Comparison of ENCODE assay signal across 17 cellular contexts in genomic region chr7:28725911-28726310, GRCh38.
DNase-seq lines count a peak whose midpoint lies in the region; ATAC-seq and TF ChIP-seq lines count a peak whose summit lies in the region.
"Had no signal": no experiment of that assay in that cellular context is flagged by ENCODE, and none has a peak within 500 bp of the region (broad histone marks: within the 10 kb centered on the region; RNA-seq: fewer than 3 reads in every experiment).

No MANE protein-coding gene starts in this region.

- DNase-seq in M059J (ENCODE audit: low read depth) (peak; percentile 50), mesenchymal stem cell (no peak), NOMO-1 (lab: John Stamatoyannopoulos, UW; ENCODE audit: unreplicated experiment in 2 of 2) (no peak), transverse colon (no peak)
- no peak for DNase-seq in activated T-helper 2 cell treated with anti-CD3 and anti-CD28 coated beads, Interferon-gamma antibody, Interleukin-2, Interleukin-4, amounts not matched to agents 10 μg/mL and 5 μg/mL and 100 μg/mL, durations not matched to agents 14 hours and 24 hours and 36 hours (ENCODE audit: low spot score)
- DNase-seq: Caco-2, DMS53, NCI-H1930, NCI-H2171 treated with DMSO at 0.1 percent for 48 hours, NCI-H524, SHP77 treated with DMSO at 0.1 percent for 48 hours had no signal

- no peaks in the 10 kb centered on the region for H3K9me3 Mint-ChIP-seq in activated T-helper 2 cell treated with anti-CD3 and anti-CD28 coated beads, Interferon-gamma antibody, Interleukin-2, Interleukin-4, amounts not matched to agents 10 μg/mL and 5 μg/mL and 100 μg/mL, durations not matched to agents 14 hours and 24 hours and 36 hours
- H3K9me3 Mint-ChIP-seq: CD14-positive monocyte had no signal

- ATAC-seq in GM21825 (IDR thresholded peaks at IDR 0.05; ENCODE audit: unreplicated experiment), result no peak
- ATAC-seq: GM12878, HepG2 had no signal

- TF ChIP-seq CTCF in 22Rv1 (IDR thresholded peaks at IDR 0.05), result no peak
- TF ChIP-seq CTCF in transverse colon (IDR thresholded peaks at IDR 0.05), result no peak

- in situ Hi-C loops in transverse colon (cut with MboI; ENCODE audit: low pct_ligation_motif_present in 1 of 4, low pct_unique_long_range_greater_than_20kb in 1 of 4, low sequenced_read_pairs in 3 of 4), result no loop called here

- H2BK15ac ChIP-seq in mesenchymal stem cell (ENCODE audit: low read depth, poor library complexity, severe bottlenecking), result no peak overlapping the region

- 100% methylated on average over 1 of the region's 2 CpGs for WGBS in mesenchymal stem cell
- WGBS in transverse colon (ENCODE audit: low coverage in 1 of 2), 2 donors, result 36 to 44% methylated on average over 2 of the region's 2 CpGs

- H3K9me3 ChIP-seq in mesenchymal stem cell (ENCODE audit: control insufficient read depth, low read length), result no peaks in the 10 kb centered on the region
- H3K9me3 ChIP-seq in transverse colon, result no peaks in the 10 kb centered on the region
- H3K9me3 ChIP-seq: Caco-2 had no signal

- no peak overlapping the region for H2BK12ac ChIP-seq in mesenchymal stem cell (ENCODE audit: low read length in 2 of 2)

- no peak overlapping the region for H3K27ac Mint-ChIP-seq in activated T-helper 2 cell treated with anti-CD3 and anti-CD28 coated beads, Interferon-gamma antibody, Interleukin-2, Interleukin-4, amounts not matched to agents 10 μg/mL and 5 μg/mL and 100 μg/mL, durations not matched to agents 14 hours and 24 hours and 36 hours

- H2AK5ac ChIP-seq in mesenchymal stem cell (ENCODE audit: low read length, severe bottlenecking), result no peak overlapping the region

- H3K4me1 Mint-ChIP-seq in activated T-helper 2 cell treated with anti-CD3 and anti-CD28 coated beads, Interferon-gamma antibody, Interleukin-2, Interleukin-4, amounts not matched to agents 10 μg/mL and 5 μg/mL and 100 μg/mL, durations not matched to agents 14 hours and 24 hours and 36 hours (ENCODE audit: low read depth), result no peaks in the 10 kb centered on the region

- H3K4ac ChIP-seq in mesenchymal stem cell (ENCODE audit: low read depth in 1 of 2, low read length in 2 of 2), result no peak overlapping the region

- H3K18ac ChIP-seq in mesenchymal stem cell (ENCODE audit: low read depth in 1 of 2, low read length in 2 of 2), result no peak overlapping the region

- peaks cover 44% of the 10 kb centered on the region for H3K79me1 ChIP-seq in mesenchymal stem cell (replicated peaks; ENCODE audit: low read length, poor library complexity, severe bottlenecking)

- peaks cover 5% of the 10 kb centered on the region for H3K4me1 ChIP-seq in mesenchymal stem cell (ENCODE audit: control insufficient read depth, insufficient read depth, low read depth, low read length)
- peaks cover 0 to 4% (median 1%) of the 10 kb centered on the region in 4 donors for H3K4me1 ChIP-seq in transverse colon
- H3K4me1 ChIP-seq: Caco-2 had no signal

- no peaks in the 10 kb centered on the region for H3K27me3 Mint-ChIP-seq in activated T-helper 2 cell treated with anti-CD3 and anti-CD28 coated beads, Interferon-gamma antibody, Interleukin-2, Interleukin-4, amounts not matched to agents 10 μg/mL and 5 μg/mL and 100 μg/mL, durations not matched to agents 14 hours and 24 hours and 36 hours (ENCODE audit: low read depth)

- H3K4me3 Mint-ChIP-seq in activated T-helper 2 cell treated with anti-CD3 and anti-CD28 coated beads, Interferon-gamma antibody, Interleukin-2, Interleukin-4, amounts not matched to agents 10 μg/mL and 5 μg/mL and 100 μg/mL, durations not matched to agents 14 hours and 24 hours and 36 hours (ENCODE audit: low read depth), result no peak overlapping the region
- H3K4me3 Mint-ChIP-seq: CD14-positive monocyte had no signal

- no peak overlapping the region for H4K8ac ChIP-seq in mesenchymal stem cell (ENCODE audit: low read length)

- no peak overlapping the region for H2BK120ac ChIP-seq in mesenchymal stem cell (ENCODE audit: low read depth, low read length)

- H3K36me3 ChIP-seq in mesenchymal stem cell (ENCODE audit: control insufficient read depth in 1 of 2, insufficient read depth in 2 of 2, low read depth in 1 of 2, low read length in 2 of 2), result peaks cover 24 to 53% of the 10 kb centered on the region in 2 experiments
- no peaks in the 10 kb centered on the region for H3K36me3 ChIP-seq in transverse colon

- no peak overlapping the region for H3K23ac ChIP-seq in mesenchymal stem cell (ENCODE audit: low read length in 2 of 2)

- H3K14ac ChIP-seq in mesenchymal stem cell (ENCODE audit: low read length in 2 of 2), result no peak overlapping the region

- H2BK5ac ChIP-seq in mesenchymal stem cell (ENCODE audit: low read depth, low read length, poor library complexity, severe bottlenecking), result no peak overlapping the region

- H3K4me3 ChIP-seq in mesenchymal stem cell (ENCODE audit: insufficient read depth in 1 of 2, low read depth in 1 of 2, low read length in 2 of 2), result no peak overlapping the region
- no peak overlapping the region for H3K4me3 ChIP-seq in transverse colon
- H3K4me3 ChIP-seq: GM12878 had no signal

- H3K27me3 ChIP-seq in mesenchymal stem cell (ENCODE audit: control insufficient read depth in 1 of 2, insufficient read depth in 1 of 2, low read length in 2 of 2) (no peaks in the 10 kb centered on the region), transverse colon (no peaks in the 10 kb centered on the region)

- H3K27ac ChIP-seq in 22Rv1 (peak overlapping the region; percentile 44; the same call in 1 of the 2 replicates), cingulate gyrus (ENCODE audit: low read depth, low read length) (peak overlapping the region; percentile 30), mesenchymal stem cell (ENCODE audit: low read length, poor library complexity, severe bottlenecking) (no peak overlapping the region), transverse colon (no peak overlapping the region)

- H3K9ac ChIP-seq in mesenchymal stem cell (ENCODE audit: low read length), result peak overlapping the region; percentile 67

- no peak overlapping the region for H2AFZ ChIP-seq in mesenchymal stem cell (ENCODE audit: low read depth, low read length)

- no peak for TF ChIP-seq POLR2A in transverse colon (IDR thresholded peaks at IDR 0.05)

- no peak for TF ChIP-seq EP300 in transverse colon (IDR thresholded peaks at IDR 0.05; ENCODE audit: low read depth)

- H3K4me2 ChIP-seq in mesenchymal stem cell (ENCODE audit: low read length, poor library complexity, severe bottlenecking), result no peak overlapping the region

- no peak overlapping the region for H4K91ac ChIP-seq in mesenchymal stem cell (ENCODE audit: low read length)

- no peaks in the 10 kb centered on the region for H3K36me3 Mint-ChIP-seq in activated T-helper 2 cell treated with anti-CD3 and anti-CD28 coated beads, Interferon-gamma antibody, Interleukin-2, Interleukin-4, amounts not matched to agents 10 μg/mL and 5 μg/mL and 100 μg/mL, durations not matched to agents 14 hours and 24 hours and 36 hours (ENCODE audit: low read depth)

- intact Hi-C loops in activated T-helper 2 cell treated with anti-CD3 and anti-CD28 coated beads, Interferon-gamma antibody, Interleukin-2, Interleukin-4, amounts not matched to agents 10 μg/mL and 5 μg/mL and 100 μg/mL, durations not matched to agents 14 hours and 24 hours and 36 hours (cut with micrococcal nuclease), result no loop called here
- intact Hi-C loops in transverse colon (cut with DNase I; ENCODE audit: low total_unique reads), result no loop called here

Comparison
In these comparisons a context has a peak if more than half of its experiments do, and no peak if none do; other contexts are left out.
1. H3K27ac ChIP-seq: peak in 22Rv1 (single experiment) and cingulate gyrus (single experiment); none in mesenchymal stem cell (single experiment) and transverse colon (0 of 4).